27 cellular contexts compared by ENCODE assay signal in the genomic region with DNA sequence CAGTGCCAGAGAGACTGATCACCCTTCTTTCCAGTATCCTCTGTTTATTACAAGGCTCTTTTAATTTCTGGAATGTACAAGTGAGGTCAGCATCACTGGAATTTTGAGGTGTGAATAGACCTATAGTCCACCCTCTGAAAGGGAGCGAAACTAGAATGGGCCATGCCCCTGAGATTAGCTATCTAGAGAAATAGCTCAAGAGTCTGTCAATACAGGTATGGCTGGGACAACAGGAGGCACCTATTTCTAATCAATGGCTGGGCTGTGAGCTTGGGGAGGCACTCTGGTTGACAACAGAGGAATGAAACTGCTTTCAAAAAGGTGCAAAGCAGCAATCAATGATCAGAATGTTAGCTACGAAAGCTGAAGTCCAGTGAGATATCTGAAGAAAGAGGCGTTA.
"Had no signal": no experiment of that assay in that cellular context is flagged by ENCODE, and none has a peak within 500 bp of the region (broad histone marks: within the 10 kb centered on the region; RNA-seq: fewer than 3 reads in every experiment).

No MANE protein-coding gene starts in this region.

- DNase-seq: effector memory CD8-positive, alpha-beta T cell; erythroblast; hypothalamus; immature natural killer cell; mesenchymal stem cell; mucosa of descending colon; naive B cell; pancreas; right cardiac atrium; spleen; stimulated activated CD4-positive, alpha-beta T cell treated with anti-CD3 and anti-CD28 coated beads, Interleukin-4, amount 100 ng/mL, for 4 hours; stimulated activated naive CD8-positive, alpha-beta T cell treated with anti-CD3 and anti-CD28 coated beads, Interleukin-15, Interleukin-2, amounts not matched to agents 100 U/mL and 50 U/mL, for 24 hours; substantia nigra; testis; tibial artery; upper lobe of left lung had no signal

- H3K36me3 Mint-ChIP-seq: immature natural killer cell; mesothelial cell of epicardium; naive B cell; natural killer cell treated with Interleukin-12 subunit alpha and Interleukin-12 subunit beta and Interleukin-15 and Interleukin-18, amount 100 ng/mL, for 72 hours; stimulated activated memory B cell treated with anti-CD40 and anti-IgM and Interleukin-4, amounts not matched to agents 10 μg/mL and 1 μg/mL and 100 μg/mL, for 72 hours had no signal

- H3K27me3 ChIP-seq: neutrophil, pancreas, spleen, testis, tibial artery, upper lobe of left lung had no signal

- H3K4me3 ChIP-seq: coronary artery, lung, mucosa of descending colon, pancreas, skin epidermis, spleen, testis, tibial artery, upper lobe of left lung had no signal

- H3K4me3 Mint-ChIP-seq: effector memory CD8-positive, alpha-beta T cell; immature natural killer cell; mesothelial cell of epicardium; natural killer cell treated with Interleukin-12 subunit alpha and Interleukin-12 subunit beta and Interleukin-15 and Interleukin-18, amount 100 ng/mL, for 72 hours; neural crest cell had no signal

- H3K9me3 ChIP-seq: mucosa of descending colon, neutrophil, pancreas, spleen, testis, tibial artery, upper lobe of left lung had no signal

- H3K36me3 ChIP-seq: neutrophil, pancreas, spleen, tibial artery, upper lobe of left lung had no signal

- H3K27me3 Mint-ChIP-seq: effector memory CD8-positive, alpha-beta T cell; naive B cell; natural killer cell treated with Interleukin-12 subunit alpha and Interleukin-12 subunit beta and Interleukin-15 and Interleukin-18, amount 100 ng/mL, for 72 hours; stimulated activated memory B cell treated with anti-CD40 and anti-IgM and Interleukin-4, amounts not matched to agents 10 μg/mL and 1 μg/mL and 100 μg/mL, for 72 hours had no signal

- H3K4me1 ChIP-seq: pancreas, testis, tibial artery, upper lobe of left lung had no signal

- H3K27ac ChIP-seq: coronary artery, neutrophil, pancreas, skin epidermis, spleen, testis, tibial artery, upper lobe of left lung had no signal

- H3K4me1 Mint-ChIP-seq: immature natural killer cell had no signal

- H3K27ac Mint-ChIP-seq: immature natural killer cell; mesothelial cell of epicardium; natural killer cell treated with Interleukin-12 subunit alpha and Interleukin-12 subunit beta and Interleukin-15 and Interleukin-18, amount 100 ng/mL, for 72 hours had no signal

- FAIRE-seq: keratinocyte, pancreas, urothelium cell line had no signal

- H3K9me3 Mint-ChIP-seq: effector memory CD8-positive, alpha-beta T cell; immature natural killer cell; mesothelial cell of epicardium; naive B cell; natural killer cell treated with Interleukin-12 subunit alpha and Interleukin-12 subunit beta and Interleukin-15 and Interleukin-18, amount 100 ng/mL, for 72 hours; neural crest cell; stimulated activated memory B cell treated with anti-CD40 and anti-IgM and Interleukin-4, amounts not matched to agents 10 μg/mL and 1 μg/mL and 100 μg/mL, for 72 hours had no signal

- ATAC-seq: effector memory CD8-positive, alpha-beta T cell; left lobe of liver; mucosa of descending colon; natural killer cell treated with Interleukin-12 subunit alpha and Interleukin-12 subunit beta and Interleukin-15 and Interleukin-18, amount 100 ng/mL, for 72 hours; pancreas; right cardiac atrium; stimulated activated naive CD8-positive, alpha-beta T cell treated with anti-CD3 and anti-CD28 coated beads, Interleukin-15, Interleukin-2, amounts not matched to agents 100 U/mL and 50 U/mL, for 24 hours had no signal
